Comparison of ENCODE assay signal across 19 cellular contexts in genomic region chr17:70136131-70136530, GRCh38. TPM values are rescaled to one million over a fixed set of nuclear protein-coding genes. Genes with fewer than 3 reads are reported as not detected.
A peak's percentile ranks its signal among the peaks of the same experiment; 100 is the strongest.
DNase-seq lines count a peak whose midpoint lies in the region; ATAC-seq, FAIRE-seq and TF ChIP-seq lines count a peak whose summit lies in the region.
"Had no signal": no experiment of that assay in that cellular context is flagged by ENCODE, and none has a peak within 500 bp of the region (broad histone marks: within the 10 kb centered on the region; RNA-seq: fewer than 3 reads in every experiment).

No MANE protein-coding gene starts in this region.

- H3K9ac ChIP-seq in OCI-LY3 (ENCODE audit: low read length), result peak overlapping the region; percentile 22; the same call in 1 of the 2 replicates
- H3K9ac ChIP-seq: KMS-11 had no signal

- H3K27me3 ChIP-seq in OCI-LY3 (ENCODE audit: low read depth, low read length), result no peaks in the 10 kb centered on the region
- H3K27me3 ChIP-seq in esophagus squamous epithelium, result no peaks in the 10 kb centered on the region
- H3K27me3 ChIP-seq in psoas muscle (ENCODE audit: insufficient read depth in 3 of 3, low read length in 2 of 3), result no peaks in the 10 kb centered on the region
- H3K27me3 ChIP-seq: MG63 had no signal

- H3K4me2 ChIP-seq in A549 (peak overlapping the region; percentile 19; the same call in 1 of the 3 replicates), OCI-LY3 (ENCODE audit: low read length) (peak overlapping the region; percentile 17; the same call in 1 of the 2 replicates)
- H3K4me2 ChIP-seq: KMS-11 had no signal

- no peak for TF ChIP-seq RAD21 in A549 (conservative IDR thresholded peaks at IDR 0.05 in 1 of 2, IDR thresholded peaks at IDR 0.05 in 1 of 2)

- POLR2A ChIA-PET in A549 (lab: Yijun Ruan, JAX), result no interaction called here

- H3K4me1 ChIP-seq in A549 (peaks cover 42% of the 10 kb centered on the region), OCI-LY3 (ENCODE audit: low read length) (peaks cover 41% of the 10 kb centered on the region), esophagus squamous epithelium (peaks cover 18 to 50% (median 22%) of the 10 kb centered on the region in 3 donors), psoas muscle (peaks cover 20% of the 10 kb centered on the region)

- FAIRE-seq in A549 (lab: Jason Lieb, UNC), result no peak
- FAIRE-seq: A204.1, H1, RCC 7860 had no signal

- DNase-seq in A549 (ENCODE audit: low read depth in 1 of 2, low spot score in 1 of 2) (no peak), esophagus squamous epithelium (lab: John Stamatoyannopoulos, UW) (no peak), psoas muscle (no peak), nucleus accumbens (lab: John Stamatoyannopoulos, UW) (no peak), DMS 273 treated with DMSO at 0.1 percent for 48 hours (lab: John Stamatoyannopoulos, UW) (no peak), lower leg skin (ENCODE audit: low spot score in 2 of 2) (no peak)
- DNase-seq: DMS79 treated with DMSO at 0.1 percent for 48 hours, GDM1, MG63, NCI-H1092 treated with DMSO at 0.1 percent for 48 hours, NCI-H1694, NCI-H446, SHP77 had no signal

- H3K27ac ChIP-seq in A549, result peak overlapping the region; percentile 70 to 79; a peak in 5 of 6 replicates
- peak overlapping the region; percentile 94 for H3K27ac ChIP-seq in OCI-LY3 (ENCODE audit: low read length)
- H3K27ac ChIP-seq in esophagus squamous epithelium, result peak overlapping the region in 3 of 4 donors; percentile 81 to 88 (median 88)
- H3K27ac ChIP-seq in psoas muscle, result peak overlapping the region; percentile 99
- H3K27ac ChIP-seq: KMS-11 had no signal

- H2AFZ ChIP-seq in OCI-LY3 (ENCODE audit: low read depth, low read length), result 0 out of 2 replicates have a peak overlapping the region, but pooled peaks have one; percentile 13

- H3K36me3 ChIP-seq in OCI-LY3 (replicated peaks; ENCODE audit: low read depth, low read length) (no peaks in the 10 kb centered on the region), esophagus squamous epithelium (no peaks in the 10 kb centered on the region), psoas muscle (ENCODE audit: insufficient read depth in 1 of 2, low read depth in 1 of 2) (no peaks in the 10 kb centered on the region)
- H3K36me3 ChIP-seq: MG63 had no signal

- H3K79me2 ChIP-seq in OCI-LY3 (ENCODE audit: low read length), result no peaks in the 10 kb centered on the region

- H3K4me3 ChIP-seq in A549 (no peak overlapping the region), OCI-LY3 (ENCODE audit: low read length) (no peak overlapping the region), esophagus squamous epithelium (no peak overlapping the region), psoas muscle (no peak overlapping the region), lower leg skin (ENCODE audit: low read depth, poor library complexity, severe bottlenecking) (no peak overlapping the region)
- H3K4me3 ChIP-seq: MG63 had no signal

- CTCF ChIA-PET in A549 (lab: Yijun Ruan, JAX), result interaction anchor here (0.7 to 2.9 kb wide), 4 partner anchors 8 to 529 kb away, joined by 3 to 17 read pairs (median 4); no protein-coding TSS in a partner anchor

- ATAC-seq in A549 (no peak), psoas muscle (no peak), HG03135 (IDR thresholded peaks at IDR 0.05; ENCODE audit: unreplicated experiment) (no peak)

- H3K9me3 ChIP-seq in A549 (no peaks in the 10 kb centered on the region), OCI-LY3 (ENCODE audit: insufficient read depth, low read length) (peaks cover 4% of the 10 kb centered on the region; the same call in 1 of the 2 replicates), esophagus squamous epithelium (no peaks in the 10 kb centered on the region), psoas muscle (no peaks in the 10 kb centered on the region)
- H3K9me3 ChIP-seq: MG63 had no signal

- intact Hi-C loops in esophagus squamous epithelium (cut with DNase I) (no loop called here), psoas muscle (cut with DNase I) (no loop called here), lower leg skin (cut with DNase I; ENCODE audit: low total_unique reads) (no loop called here)

- TF ChIP-seq POLR2A in A549 (IDR thresholded peaks at IDR 0.05; ENCODE audit: low read length), result no peak
- no peak for TF ChIP-seq POLR2A in esophagus squamous epithelium (IDR thresholded peaks at IDR 0.05)
- TF ChIP-seq POLR2A in lower leg skin (IDR thresholded peaks at IDR 0.05), result no peak

- no peak for TF ChIP-seq EP300 in A549 (IDR thresholded peaks at IDR 0.05)

- WGBS in A549 (ENCODE audit: missing lambda C conversion rate), result 76% methylated on average over 5 of the region's 5 CpGs
- WGBS in esophagus squamous epithelium, 2 donors, result 40 to 42% methylated on average over 5 of the region's 5 CpGs
- 64 to 68% (median 68%) methylated on average over 5 of the region's 5 CpGs for WGBS in psoas muscle, 3 donors
- WGBS in lower leg skin, 2 donors, result 46 to 54% methylated on average over 5 of the region's 5 CpGs

- TF ChIP-seq CTCF in A549 (IDR thresholded peaks at IDR 0.05) (no peak), OCI-LY3 (IDR thresholded peaks at IDR 0.05; ENCODE audit: low read depth, low read length) (no peak), esophagus squamous epithelium (IDR thresholded peaks at IDR 0.05) (no peak), psoas muscle (IDR thresholded peaks at IDR 0.05) (no peak), lower leg skin (IDR thresholded peaks at IDR 0.05) (no peak)

- H4K20me1 ChIP-seq in OCI-LY3 (ENCODE audit: insufficient read depth, low read length), result no peaks in the 10 kb centered on the region

TF ChIP-seq in A549, 52 proteins besides CTCF, POLR2A, EP300 and RAD21:
- TF ChIP-seq RNF2 (IDR thresholded peaks at IDR 0.05; ENCODE audit: borderline replicate concordance, low read depth) (no peak), ZSCAN20 (CRISPR knock-in tag; IDR thresholded peaks at IDR 0.05) (no peak), HOXB13 (CRISPR knock-in tag; IDR thresholded peaks at IDR 0.05; ENCODE audit: low read depth) (no peak), CHD4 (IDR thresholded peaks at IDR 0.05; ENCODE audit: borderline replicate concordance) (no peak), HDAC2 (IDR thresholded peaks at IDR 0.05) (no peak), GATA3 (IDR thresholded peaks at IDR 0.05; ENCODE audit: borderline replicate concordance) (no peak), FOSB (CRISPR knock-in tag; IDR thresholded peaks at IDR 0.05) (no peak), MAZ (IDR thresholded peaks at IDR 0.05; ENCODE audit: borderline replicate concordance, low read depth, low read length) (no peak), ZC3H11A (IDR thresholded peaks at IDR 0.05) (no peak), PHF8 (IDR thresholded peaks at IDR 0.05; ENCODE audit: borderline replicate concordance, low read depth) (no peak), JUN (IDR thresholded peaks at IDR 0.05) (no peak), HMGXB4 (CRISPR knock-in tag; IDR thresholded peaks at IDR 0.05; ENCODE audit: borderline replicate concordance) (no peak), TP53 (CRISPR knock-in tag; IDR thresholded peaks at IDR 0.05) (no peak), EHF (CRISPR knock-in tag; IDR thresholded peaks at IDR 0.05) (no peak)

RNA-seq across cellular contexts. Expression of gene KCNJ2, which starts 33.2 kb away (rescaled TPM):
- polyA plus RNA-seq in A549 (2011; rRNA removed) (0.14 and 0.40 TPM in 2 replicates), A549 (2017; fragmentation: RNase III; extraction: RNeasy Plus Mini Kit Qiagen cat#74134 plus additional on column Dnase treatment) (0.12 to 0.17 TPM (median 0.14 TPM) in 3 replicates), psoas muscle (1 to 10 TPM in 2 of 3 donors, under 1 TPM in 1; 0.33 to 6.7 (median 2.1) TPM)
- polyA plus RNA-seq in A549 (2012; cell fraction: cytosol; rRNA removed), result 0.03 and 0.04 TPM in 2 replicates
- polyA plus RNA-seq in A549 (2012; cell fraction: nucleus; rRNA removed), result 0.01 and 0.04 TPM in 2 replicates
- 1.0 and 1.2 TPM in 2 replicates for polyA minus RNA-seq in A549 (2011; rRNA and poly(A)+ RNA removed)
- total RNA-seq in esophagus squamous epithelium (10 to 100 TPM in 1 of 4 donors, 1 to 10 TPM in 3; 4.8 to 13.5 (median 8.0) TPM), psoas muscle (10 to 100 TPM in 2 of 4 donors, 1 to 10 TPM in 2; 7.9 to 17.7 (median 9.9) TPM), lower leg skin (10 to 100 TPM in 2 of 4 donors, 1 to 10 TPM in 2; 5.6 to 11.4 (median 9.7) TPM)
